Comparison of ENCODE assay signal across 8 cellular contexts in genomic region chr7:101217388-101218235, GRCh38. TPM values are rescaled to one million over a fixed set of nuclear protein-coding genes. Genes with fewer than 3 reads are reported as not detected.
DNase-seq lines count a peak whose midpoint lies in the region; ATAC-seq and TF ChIP-seq lines count a peak whose summit lies in the region.

PLOD3 (minus strand) TSS chr7:101217581; CDS start chr7:101217274, 307 bp downstream.
ZNHIT1 (plus strand) TSS chr7:101218165; CDS start chr7:101218196, 31 bp downstream.

- H3K36me3 ChIP-seq in ACC112 (ENCODE audit: insufficient read depth, low read length), result 0 out of 2 replicates have a peak, but pooled peaks cover 3% of the 10 kb centered on the region
- H3K36me3 ChIP-seq in breast epithelium, result no peaks in the 10 kb centered on the region
- H3K36me3 ChIP-seq in skeletal muscle tissue (ENCODE audit: control insufficient read depth in 3 of 3, insufficient read depth in 3 of 3, low read length in 3 of 3), result peaks cover 4 to 15% (median 14%) of the 10 kb centered on the region in 3 donors

- H3K27me3 ChIP-seq in ACC112 (ENCODE audit: insufficient read depth, low read length), result no peaks in the 10 kb centered on the region
- H3K27me3 ChIP-seq in breast epithelium, result no peaks in the 10 kb centered on the region
- H3K27me3 ChIP-seq in skeletal muscle tissue (ENCODE audit: control insufficient read depth in 3 of 3, insufficient read depth in 3 of 3, low read length in 3 of 3), result no peaks in the 10 kb centered on the region

- H3K9ac ChIP-seq in skeletal muscle tissue (ENCODE audit: low read depth in 1 of 3, low read length in 3 of 3), result peak within 1 kb of the TSS; percentile 79 to 92 (median 85)

- DNase-seq in NCI-H2196 treated with DMSO at 0.1 percent for 48 hours (lab: John Stamatoyannopoulos, UW; ENCODE audit: unreplicated experiment) (peak; percentile 97), breast epithelium (ENCODE audit: low spot score in 2 of 2) (peak; percentile 95 to 97)

- peak; percentile 31; the same call in 1 of the 2 replicates for TF ChIP-seq CTCF in VCaP (conservative IDR thresholded peaks at IDR 0.05)
- peak in 2 of 3 donors; percentile 10 to 13 for TF ChIP-seq CTCF in breast epithelium (IDR thresholded peaks at IDR 0.05)

- no peaks in the 10 kb centered on the region for H3K9me3 ChIP-seq in breast epithelium
- H3K9me3 ChIP-seq in iPS-18c (ENCODE audit: control insufficient read depth, insufficient read depth, low read length), result no peaks in the 10 kb centered on the region
- no peaks in the 10 kb centered on the region for H3K9me3 ChIP-seq in skeletal muscle tissue (ENCODE audit: control insufficient read depth in 3 of 3, low read length in 3 of 3)

- H2AFZ ChIP-seq in ACC112 (ENCODE audit: low read length, unreplicated experiment), result peak within 1 kb of the TSS; percentile 80

- ATAC-seq in GM18870 (IDR thresholded peaks at IDR 0.05; ENCODE audit: unreplicated experiment) (peak; percentile 62), HG03135 (IDR thresholded peaks at IDR 0.05; ENCODE audit: unreplicated experiment) (peak; percentile 57)

- H3K4me3 ChIP-seq in ACC112 (ENCODE audit: low read depth, low read length) (peak within 1 kb of the TSS; percentile 95), breast epithelium (peak within 1 kb of the TSS; percentile 72 to 90 (median 84)), iPS-18c (ENCODE audit: insufficient read depth, low read depth, low read length) (peak within 1 kb of the TSS; percentile 91), skeletal muscle tissue (ENCODE audit: low read length in 3 of 3) (peak within 1 kb of the TSS; percentile 93 to 99 (median 97))

- H3K27ac ChIP-seq in ACC112 (ENCODE audit: low read depth, low read length) (peak within 1 kb of the TSS; percentile 95), VCaP (peak within 1 kb of the TSS; percentile 84), breast epithelium (peak within 1 kb of the TSS; percentile 89 to 91), skeletal muscle tissue (ENCODE audit: low read depth, low read length) (peak within 1 kb of the TSS; percentile 91)

- intact Hi-C loops in breast epithelium (cut with DNase I; ENCODE audit: low total_unique reads), result no loop called here

- no peak for TF ChIP-seq POLR2A in breast epithelium (IDR thresholded peaks at IDR 0.05)

- peaks cover 56% of the 10 kb centered on the region for H3K79me2 ChIP-seq in ACC112 (ENCODE audit: control insufficient read depth, insufficient read depth, low read length, unreplicated experiment)

- H3K4me1 ChIP-seq in ACC112 (ENCODE audit: control insufficient read depth, insufficient read depth, low read length, unreplicated experiment), result peaks cover 8% of the 10 kb centered on the region
- peaks cover 0 to 6% of the 10 kb centered on the region in 2 donors for H3K4me1 ChIP-seq in breast epithelium
- H3K4me1 ChIP-seq in skeletal muscle tissue (ENCODE audit: control insufficient read depth in 3 of 3, insufficient read depth in 3 of 3, low read length in 3 of 3), result peaks cover 26 to 34% (median 33%) of the 10 kb centered on the region in 3 donors

RNA-seq across cellular contexts. Expression of gene PLOD3, which starts in this region (rescaled TPM):
- total RNA-seq in breast epithelium, result 10 to 100 TPM; 23.9 to 46.2 (median 43.2) TPM
- total RNA-seq in skeletal muscle tissue, result 20.9 TPM

RNA-seq across cellular contexts. Expression of gene ZNHIT1, which starts in this region (rescaled TPM):
- 100 to 1,000 TPM in 1 of 3 donors, 10 to 100 TPM in 2; 80.2 to 107 (median 91.4) TPM for total RNA-seq in breast epithelium
- total RNA-seq in skeletal muscle tissue, result 84.0 TPM

Comparison
In these comparisons a context has a peak if more than half of its experiments do, and no peak if none do; other contexts are left out.
1. Peak in every context shown above with its lines: DNase-seq, ATAC-seq, H3K4me3 ChIP-seq and H3K27ac ChIP-seq.